In genomic region chr1:84959294-84959693, GRCh38 we compare ENCODE assay signal across 10 cellular contexts. TPM values are rescaled to one million over a fixed set of nuclear protein-coding genes. Genes with fewer than 3 reads are reported as not detected.
DNase-seq lines count a peak whose midpoint lies in the region; ATAC-seq, FAIRE-seq and TF ChIP-seq lines count a peak whose summit lies in the region.
"Had no signal": no experiment of that assay in that cellular context is flagged by ENCODE, and none has a peak within 500 bp of the region (broad histone marks: within the 10 kb centered on the region; RNA-seq: fewer than 3 reads in every experiment).

No MANE protein-coding gene starts in this region.

- TF ChIP-seq CTCF in body of pancreas (IDR thresholded peaks at IDR 0.05) (no peak), gastroesophageal sphincter (IDR thresholded peaks at IDR 0.05) (no peak), Caco-2 (IDR thresholded peaks at IDR 0.05; ENCODE audit: insufficient read depth in 1 of 2, low read depth in 1 of 2, low read length in 1 of 2, severe bottlenecking in 1 of 2, unreplicated experiment in 1 of 2) (no peak)

- WGBS in body of pancreas, 2 donors = 86 to 88% methylated on average over 5 of the region's 5 CpGs
- 70 to 81% methylated on average over 4 to 5 of the region's 5 CpGs for WGBS in gastroesophageal sphincter (ENCODE audit: low coverage in 1 of 2), 2 donors

- H3K9me3 ChIP-seq in body of pancreas (no peaks in the 10 kb centered on the region), gastroesophageal sphincter (no peaks in the 10 kb centered on the region), Caco-2 (no peaks in the 10 kb centered on the region)

- H3K36me3 ChIP-seq in body of pancreas (replicated peaks in 1 of 2; ENCODE audit: insufficient read depth in 1 of 2, low read depth in 2 of 2) (no peaks in the 10 kb centered on the region), gastroesophageal sphincter (no peaks in the 10 kb centered on the region), Caco-2 (ENCODE audit: control insufficient read depth, insufficient read depth, low read length) (no peaks in the 10 kb centered on the region)

- H3K9me3 Mint-ChIP-seq in activated CD4-positive, alpha-beta T cell treated with anti-CD3 and anti-CD28 coated beads, Interleukin-2, amount 10 ng/mL, durations not matched to agents 24 days and 14 days = peaks cover 15% of the 10 kb centered on the region
- no peaks in the 10 kb centered on the region for H3K9me3 Mint-ChIP-seq in Caco-2 (ENCODE audit: unreplicated experiment)

- intact Hi-C loops in activated CD4-positive, alpha-beta T cell treated with anti-CD3 and anti-CD28 coated beads, Interleukin-2, amount 10 ng/mL, durations not matched to agents 24 days and 14 days (cut with micrococcal nuclease) = loop anchor here (1.0 kb wide), 4 partner anchors 10 to 37 kb away; no protein-coding TSS in a partner anchor
- intact Hi-C loops in body of pancreas (cut with DNase I) (no loop called here), Caco-2 (cut with micrococcal nuclease; ENCODE audit: unreplicated experiment) (no loop called here)

- POLR2A ChIA-PET in Caco-2 (lab: Charles Lee) = no interaction called here

- TF ChIP-seq POLR2A in body of pancreas (IDR thresholded peaks at IDR 0.05) (no peak), gastroesophageal sphincter (IDR thresholded peaks at IDR 0.05) (no peak)

- H3K27ac Mint-ChIP-seq in activated CD4-positive, alpha-beta T cell treated with anti-CD3 and anti-CD28 coated beads, Interleukin-2, amount 10 ng/mL, durations not matched to agents 24 days and 14 days = peak overlapping the region; percentile 69
- no peak overlapping the region for H3K27ac Mint-ChIP-seq in Caco-2 (ENCODE audit: unreplicated experiment)

- H3K27me3 Mint-ChIP-seq in activated CD4-positive, alpha-beta T cell treated with anti-CD3 and anti-CD28 coated beads, Interleukin-2, amount 10 ng/mL, durations not matched to agents 24 days and 14 days = no peaks in the 10 kb centered on the region
- no peaks in the 10 kb centered on the region for H3K27me3 Mint-ChIP-seq in Caco-2 (ENCODE audit: insufficient read depth, unreplicated experiment)

- DNase-seq in GM19239 (ENCODE audit: insufficient read length, low spot score) (no peak), body of pancreas (no peak), NCI-H187 (lab: John Stamatoyannopoulos, UW) (no peak), Caco-2 (no peak)
- DNase-seq in activated CD4-positive, alpha-beta T cell treated with anti-CD3 and anti-CD28 coated beads, Interleukin-2, amount 10 ng/mL, durations not matched to agents 24 days and 14 days = peak; percentile 85
- peak; percentile 31 for DNase-seq in stimulated activated CD4-positive, alpha-beta T cell treated with anti-CD3 and anti-CD28 coated beads, Interleukin-4, amount 100 ng/mL, for 1 hour
- DNase-seq: dermis blood vessel endothelial cell, NCI-H1930 had no signal

- H3K4me3 ChIP-seq in body of pancreas (no peak overlapping the region), gastroesophageal sphincter (no peak overlapping the region), Caco-2 (ENCODE audit: low read depth, low read length) (no peak overlapping the region)

- H3K27me3 ChIP-seq in body of pancreas (no peaks in the 10 kb centered on the region), gastroesophageal sphincter (no peaks in the 10 kb centered on the region), Caco-2 (replicated peaks; ENCODE audit: control insufficient read depth, insufficient read depth, low read length) (no peaks in the 10 kb centered on the region)

- ATAC-seq in HG02678 (IDR thresholded peaks at IDR 0.05; ENCODE audit: unreplicated experiment) (peak; percentile 83), body of pancreas (no peak), gastroesophageal sphincter (no peak)

- FAIRE-seq in GM19239 (lab: Jason Lieb, UNC) = peak; percentile 91

- CTCF ChIA-PET in Caco-2 (lab: Charles Lee) = interaction anchor here (1.5 kb wide), 1 partner anchor 14 kb away, joined by 10 read pairs; no protein-coding TSS in a partner anchor

- no peak overlapping the region for H3K4me3 Mint-ChIP-seq in activated CD4-positive, alpha-beta T cell treated with anti-CD3 and anti-CD28 coated beads, Interleukin-2, amount 10 ng/mL, durations not matched to agents 24 days and 14 days
- H3K4me3 Mint-ChIP-seq in Caco-2 (ENCODE audit: unreplicated experiment) = no peak overlapping the region

- TF ChIP-seq EP300 in gastroesophageal sphincter (IDR thresholded peaks at IDR 0.05) = no peak

- H3K4me1 Mint-ChIP-seq in activated CD4-positive, alpha-beta T cell treated with anti-CD3 and anti-CD28 coated beads, Interleukin-2, amount 10 ng/mL, durations not matched to agents 24 days and 14 days = peaks cover 22% of the 10 kb centered on the region
- no peaks in the 10 kb centered on the region for H3K4me1 Mint-ChIP-seq in Caco-2 (ENCODE audit: low read depth, unreplicated experiment)

- no peaks in the 10 kb centered on the region for H3K4me1 ChIP-seq in body of pancreas
- no peaks in the 10 kb centered on the region for H3K4me1 ChIP-seq in gastroesophageal sphincter
- peaks cover 10% of the 10 kb centered on the region for H3K4me1 ChIP-seq in Caco-2

- H3K27ac ChIP-seq in body of pancreas = no peak overlapping the region
- H3K27ac ChIP-seq in gastroesophageal sphincter = no peak overlapping the region

- peaks cover 72% of the 10 kb centered on the region for H3K36me3 Mint-ChIP-seq in activated CD4-positive, alpha-beta T cell treated with anti-CD3 and anti-CD28 coated beads, Interleukin-2, amount 10 ng/mL, durations not matched to agents 24 days and 14 days (ENCODE audit: low read depth)
- H3K36me3 Mint-ChIP-seq in Caco-2 (ENCODE audit: insufficient read depth, unreplicated experiment) = peaks cover 5% of the 10 kb centered on the region

- no TSS peak for BruUV-seq in Caco-2 (replicated peaks; lab: Mats Ljungman, UMichigan)

RNA-seq across cellular contexts. Expression of gene MCOLN2, which starts 37.6 kb away (rescaled TPM):
- 92.3 and 95.6 TPM in 2 replicates for total RNA-seq in activated CD4-positive, alpha-beta T cell treated with anti-CD3 and anti-CD28 coated beads, Interleukin-2, amount 10 ng/mL, durations not matched to agents 24 days and 14 days
- total RNA-seq in body of pancreas (not detected), gastroesophageal sphincter (1 to 10 TPM in 1 of 4 donors, under 1 TPM in 3; 0.19 to 1.9 (median 0.69) TPM), Caco-2 (2022) (not detected in 2 replicates)
- total RNA-seq: dermis blood vessel endothelial cell had no signal

Comparison
In these comparisons a context has a peak if more than half of its experiments do, and no peak if none do; other contexts are left out.
1. DNase-seq: peak in activated CD4-positive, alpha-beta T cell treated with anti-CD3 and anti-CD28 coated beads, Interleukin-2, amount 10 ng/mL, durations not matched to agents 24 days and 14 days (single experiment) and stimulated activated CD4-positive, alpha-beta T cell treated with anti-CD3 and anti-CD28 coated beads, Interleukin-4, amount 100 ng/mL, for 1 hour (single experiment); none in GM19239 (single experiment), body of pancreas (0 of 4), NCI-H187 (0 of 2) and Caco-2 (0 of 2).
2. RNA of gene MCOLN2, which starts 37.6 kb away (total RNA-seq): 92.3 to 95.6 TPM in activated CD4-positive, alpha-beta T cell treated with anti-CD3 and anti-CD28 coated beads, Interleukin-2, amount 10 ng/mL, durations not matched to agents 24 days and 14 days; 0.19 to 1.9 TPM in gastroesophageal sphincter, not detected in body of pancreas and not detected in Caco-2; every median in the first group is over 10 times any median in the second.